In genomic region chr7:44880317-44881018, GRCh38 we compare ENCODE assay signal across 8 cellular contexts. TPM values are rescaled to one million over a fixed set of nuclear protein-coding genes. Genes with fewer than 3 reads are reported as not detected.
DNase-seq lines count a peak whose midpoint lies in the region; ATAC-seq and TF ChIP-seq lines count a peak whose summit lies in the region.

No MANE protein-coding gene starts in this region.

- H3K27me3 ChIP-seq in parathyroid adenoma (ENCODE audit: control insufficient read depth, insufficient read depth, low read length) = no peaks in the 10 kb centered on the region

- DNase-seq in GM12864 (ENCODE audit: low read depth) (no peak), NAMALWA (ENCODE audit: low spot score) (peak; percentile 17), choroid plexus epithelial cell (ENCODE audit: low read depth) (no peak), sciatic nerve (ENCODE audit: low spot score) (no peak), dermis blood vessel endothelial cell (no peak), LoVo (ENCODE audit: low spot score) (no peak)

- intact Hi-C loops in sciatic nerve (cut with DNase I) = no loop called here

- no peak overlapping the region for H3K27ac ChIP-seq in parathyroid adenoma

- H3K9me3 ChIP-seq in parathyroid adenoma (ENCODE audit: control insufficient read depth, low read length) = no peaks in the 10 kb centered on the region

- peak overlapping the region; percentile 37 for H3K4me2 ChIP-seq in parathyroid adenoma (ENCODE audit: low read length)

- ATAC-seq in HG03095 (IDR thresholded peaks at IDR 0.05; ENCODE audit: unreplicated experiment) = no peak
- ATAC-seq in sciatic nerve = no peak

- peaks cover 19% of the 10 kb centered on the region for H3K79me2 ChIP-seq in parathyroid adenoma

- peaks cover 35% of the 10 kb centered on the region for H3K4me1 ChIP-seq in parathyroid adenoma

- H2AFZ ChIP-seq in parathyroid adenoma = no peak overlapping the region

- H3K9ac ChIP-seq in parathyroid adenoma = no peak overlapping the region

- peak overlapping the region; percentile 53; the same call in 1 of the 2 replicates for H3K4me3 ChIP-seq in GM12864 (ENCODE audit: low read depth, low read length)
- peak overlapping the region; percentile 53 for H3K4me3 ChIP-seq in choroid plexus epithelial cell (ENCODE audit: low read depth, low read length)
- no peak overlapping the region for H3K4me3 ChIP-seq in parathyroid adenoma (ENCODE audit: low read depth, low read length)

- H3K36me3 ChIP-seq in parathyroid adenoma (ENCODE audit: control insufficient read depth, insufficient read depth, low read length) = no peaks in the 10 kb centered on the region

- TF ChIP-seq CTCF in GM12864 (IDR thresholded peaks at IDR 0.05; ENCODE audit: low read depth, low read length, missing control alignments) (no peak), choroid plexus epithelial cell (conservative IDR thresholded peaks at IDR 0.05; ENCODE audit: low read depth, low read length) (no peak), parathyroid adenoma (IDR thresholded peaks at IDR 0.05) (no peak)

RNA-seq across cellular contexts. Expression of gene PURB, which starts 4.9 kb away (rescaled TPM):
- total RNA-seq in sciatic nerve (27.6 TPM), dermis blood vessel endothelial cell (18.5 and 30.9 TPM in 2 replicates)

RNA-seq across cellular contexts. Expression of gene H2AZ2, which starts 32.6 kb away (rescaled TPM):
- total RNA-seq in sciatic nerve = 159 TPM
- 158 and 274 TPM in 2 replicates for total RNA-seq in dermis blood vessel endothelial cell
